In genomic region chr2:85161626-85161960, GRCh38 we compare ENCODE assay signal across 16 cellular contexts. TPM values are rescaled to one million over a fixed set of nuclear protein-coding genes. Genes with fewer than 3 reads are reported as not detected.
DNase-seq lines count a peak whose midpoint lies in the region; ATAC-seq and TF ChIP-seq lines count a peak whose summit lies in the region.
"Had no signal": no experiment of that assay in that cellular context is flagged by ENCODE, and none has a peak within 500 bp of the region (broad histone marks: within the 10 kb centered on the region; RNA-seq: fewer than 3 reads in every experiment).

No MANE protein-coding gene starts in this region.

- DNase-seq in Daoy (ENCODE audit: low read depth) (peak; percentile 52), LHCN-M2 (ENCODE audit: low read depth) (peak; percentile 75), neural crest cell (ENCODE audit: low read depth, low spot score) (no peak), NCI-H2107 treated with DMSO at 0.1 percent for 48 hours (lab: John Stamatoyannopoulos, UW; ENCODE audit: unreplicated experiment) (no peak)
- no peak for DNase-seq in activated naive CD4-positive, alpha-beta T cell (lab: John Stamatoyannopoulos, UW)
- DNase-seq: activated CD8-positive, alpha-beta T cell treated with anti-CD3 and anti-CD28 coated beads for 36 hours; AML-193; Caco-2; foreskin keratinocyte; NCI-H2081 treated with DMSO at 0.1 percent for 48 hours; stimulated activated CD4-positive, alpha-beta T cell treated with anti-CD3 and anti-CD28 coated beads, Interleukin-15, amount 100 ng/mL, for 24 hours; SW 1271 had no signal

- H3K27ac Mint-ChIP-seq in brain (peak overlapping the region in 3 of 5 experiments; percentile 60 to 89 (median 83)), neural crest cell (ENCODE audit: unreplicated experiment) (peak overlapping the region; percentile 13)
- no peak overlapping the region for H3K27ac Mint-ChIP-seq in activated T-helper 17 cell treated with anti-CD3 and anti-CD28 coated beads, Interleukin-2, amount 50 U/mL, for 72 hours
- H3K27ac Mint-ChIP-seq: activated CD8-positive, alpha-beta T cell treated with anti-CD3 and anti-CD28 coated beads for 36 hours; stimulated activated naive CD8-positive, alpha-beta T cell treated with anti-CD3 and anti-CD28 coated beads, Interleukin-15, Interleukin-2, amounts not matched to agents 100 ng/mL and 50 ng/mL, for 24 hours had no signal

- TF ChIP-seq CTCF in brain (conservative IDR thresholded peaks at IDR 0.05) (no peak), neural crest cell (conservative IDR thresholded peaks at IDR 0.05) (no peak)

- no peak for ATAC-seq in HG02852 (IDR thresholded peaks at IDR 0.05; ENCODE audit: unreplicated experiment)
- ATAC-seq in activated T-helper 17 cell treated with anti-CD3 and anti-CD28 coated beads, Interleukin-2, amount 50 U/mL, for 72 hours (replicated peaks), result no peak
- ATAC-seq: activated CD8-positive, alpha-beta T cell treated with anti-CD3 and anti-CD28 coated beads for 36 hours; foreskin keratinocyte had no signal

- peaks cover 3% of the 10 kb centered on the region for H3K27me3 Mint-ChIP-seq in brain
- no peaks in the 10 kb centered on the region for H3K27me3 Mint-ChIP-seq in neural crest cell (ENCODE audit: low read depth)
- H3K27me3 Mint-ChIP-seq in activated T-helper 17 cell treated with anti-CD3 and anti-CD28 coated beads, Interleukin-2, amount 50 U/mL, for 72 hours, result peaks cover 4% of the 10 kb centered on the region
- H3K27me3 Mint-ChIP-seq: stimulated activated naive CD8-positive, alpha-beta T cell treated with anti-CD3 and anti-CD28 coated beads, Interleukin-15, Interleukin-2, amounts not matched to agents 100 ng/mL and 50 ng/mL, for 24 hours had no signal

- H3K9me3 Mint-ChIP-seq in brain, result no peaks in the 10 kb centered on the region
- H3K9me3 Mint-ChIP-seq in neural crest cell, result no peaks in the 10 kb centered on the region
- no peaks in the 10 kb centered on the region for H3K9me3 Mint-ChIP-seq in activated T-helper 17 cell treated with anti-CD3 and anti-CD28 coated beads, Interleukin-2, amount 50 U/mL, for 72 hours
- H3K9me3 Mint-ChIP-seq: activated CD8-positive, alpha-beta T cell treated with anti-CD3 and anti-CD28 coated beads for 36 hours; stimulated activated naive CD8-positive, alpha-beta T cell treated with anti-CD3 and anti-CD28 coated beads, Interleukin-15, Interleukin-2, amounts not matched to agents 100 ng/mL and 50 ng/mL, for 24 hours had no signal

- H3K36me3 Mint-ChIP-seq in brain, result peaks cover 3% of the 10 kb centered on the region
- H3K36me3 Mint-ChIP-seq in neural crest cell (ENCODE audit: low read depth), result no peaks in the 10 kb centered on the region
- no peaks in the 10 kb centered on the region for H3K36me3 Mint-ChIP-seq in activated T-helper 17 cell treated with anti-CD3 and anti-CD28 coated beads, Interleukin-2, amount 50 U/mL, for 72 hours (ENCODE audit: low read depth)

- H3K4me3 Mint-ChIP-seq in brain, result peak overlapping the region in 1 of 5 experiments; percentile 18
- no peak overlapping the region for H3K4me3 Mint-ChIP-seq in neural crest cell
- no peak overlapping the region for H3K4me3 Mint-ChIP-seq in activated T-helper 17 cell treated with anti-CD3 and anti-CD28 coated beads, Interleukin-2, amount 50 U/mL, for 72 hours
- H3K4me3 Mint-ChIP-seq: activated CD8-positive, alpha-beta T cell treated with anti-CD3 and anti-CD28 coated beads for 36 hours; stimulated activated naive CD8-positive, alpha-beta T cell treated with anti-CD3 and anti-CD28 coated beads, Interleukin-15, Interleukin-2, amounts not matched to agents 100 ng/mL and 50 ng/mL, for 24 hours had no signal

- peaks cover 65% of the 10 kb centered on the region for H3K4me1 Mint-ChIP-seq in brain
- peaks cover 57% of the 10 kb centered on the region for H3K4me1 Mint-ChIP-seq in neural crest cell
- H3K4me1 Mint-ChIP-seq in activated T-helper 17 cell treated with anti-CD3 and anti-CD28 coated beads, Interleukin-2, amount 50 U/mL, for 72 hours, result no peaks in the 10 kb centered on the region

RNA-seq across cellular contexts. Expression of gene TCF7L1, which starts 28.4 kb away (rescaled TPM):
- total RNA-seq in Daoy (2014; rRNA removed; shearing (Covaris generic)), result 0.11 and 0.27 TPM in 2 replicates
- total RNA-seq in LHCN-M2 (2014; rRNA removed) (0.46 and 1.1 TPM in 2 replicates), neural crest cell (40.3 and 41.8 TPM in 2 replicates)
- polyA plus RNA-seq in LHCN-M2 (2012), result 10.7 TPM
- polyA plus RNA-seq in brain (ENCODE audit: insufficient read depth, low read depth, low replicate concordance), result 15.3 TPM
- total RNA-seq in activated T-helper 17 cell treated with anti-CD3 and anti-CD28 coated beads, Interleukin-2, amount 50 U/mL, for 72 hours, result not detected
- total RNA-seq: activated CD8-positive, alpha-beta T cell treated with anti-CD3 and anti-CD28 coated beads for 36 hours had no signal

Comparison
In these comparisons a context has a peak if more than half of its experiments do, and no peak if none do; other contexts are left out.
1. DNase-seq: peak in Daoy (single experiment) and LHCN-M2 (single experiment); none in neural crest cell (single experiment), activated naive CD4-positive, alpha-beta T cell (0 of 4) and NCI-H2107 treated with DMSO at 0.1 percent for 48 hours (single experiment).
2. RNA of gene TCF7L1, which starts 28.4 kb away (total RNA-seq): 40.3 to 41.8 TPM in neural crest cell; 0.46 to 1.1 TPM in LHCN-M2, 0.11 to 0.27 TPM in Daoy and not detected in activated T-helper 17 cell treated with anti-CD3 and anti-CD28 coated beads, Interleukin-2, amount 50 U/mL, for 72 hours; every median in the first group is over 10 times any median in the second.